24 cellular contexts compared by ENCODE assay signal in the genomic region with DNA sequence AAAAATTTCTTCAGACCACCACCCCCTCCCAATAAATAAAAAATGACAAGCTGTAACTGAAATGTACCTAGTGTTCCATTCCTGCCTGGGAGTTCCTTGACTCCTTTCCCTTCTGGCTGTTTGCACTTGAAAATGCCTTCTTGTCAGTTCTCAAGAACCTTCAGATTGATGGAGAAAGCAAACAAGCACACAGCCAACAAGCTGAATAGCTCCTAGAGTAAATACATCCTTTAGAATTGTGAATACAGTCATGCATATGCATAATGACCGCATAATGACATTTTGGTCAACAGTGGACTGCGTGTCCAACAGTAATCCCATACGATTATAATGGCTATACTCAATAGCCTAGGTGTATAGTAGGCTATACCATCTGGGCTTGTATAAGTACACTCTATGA.
A peak's percentile ranks its signal among the peaks of the same experiment; 100 is the strongest.
DNase-seq lines count a peak whose midpoint lies in the region; ATAC-seq and TF ChIP-seq lines count a peak whose summit lies in the region.
"Had no signal": no experiment of that assay in that cellular context is flagged by ENCODE, and none has a peak within 500 bp of the region (broad histone marks: within the 10 kb centered on the region; RNA-seq: fewer than 3 reads in every experiment).

No MANE protein-coding gene starts in this region.

- H3K4me3 Mint-ChIP-seq in activated CD8-positive, alpha-beta memory T cell treated with anti-CD3 and anti-CD28 coated beads, Interleukin-2, amount 10 ng/mL, durations not matched to agents 7 days and 5 days: no peak overlapping the region
- H3K4me3 Mint-ChIP-seq: B cell; CD8-positive, alpha-beta T cell; H9; HFFc6 had no signal

- no peaks in the 10 kb centered on the region for H3K9me3 Mint-ChIP-seq in activated CD8-positive, alpha-beta memory T cell treated with anti-CD3 and anti-CD28 coated beads, Interleukin-2, amount 10 ng/mL, durations not matched to agents 7 days and 5 days (ENCODE audit: low read depth)
- H3K9me3 Mint-ChIP-seq: CD8-positive, alpha-beta T cell; H9; HFFc6 had no signal

- no peaks in the 10 kb centered on the region for H3K4me1 Mint-ChIP-seq in activated CD8-positive, alpha-beta memory T cell treated with anti-CD3 and anti-CD28 coated beads, Interleukin-2, amount 10 ng/mL, durations not matched to agents 7 days and 5 days
- H3K4me1 Mint-ChIP-seq: B cell had no signal

- H3K27me3 Mint-ChIP-seq in activated CD8-positive, alpha-beta memory T cell treated with anti-CD3 and anti-CD28 coated beads, Interleukin-2, amount 10 ng/mL, durations not matched to agents 7 days and 5 days: peaks cover 25% of the 10 kb centered on the region

- peaks cover 0 to 10% of the 10 kb centered on the region in 2 donors for H3K9me3 ChIP-seq in left lung
- H3K9me3 ChIP-seq in upper lobe of right lung: no peaks in the 10 kb centered on the region
- peaks cover 0 to 9% of the 10 kb centered on the region in 2 donors for H3K9me3 ChIP-seq in right atrium auricular region
- H3K9me3 ChIP-seq: MG63, SJSA1 had no signal

- DNase-seq in NCI-H1417 (lab: John Stamatoyannopoulos, UW) (peak in 2 of 3 experiments; percentile 7 to 29), NCI-H1417 treated with DMSO at 0.1 percent for 48 hours (lab: John Stamatoyannopoulos, UW) (no peak), NCI-H2029 treated with DMSO at 0.1 percent for 48 hours (lab: John Stamatoyannopoulos, UW) (peak; percentile 24), left lung (no peak), upper lobe of right lung (no peak), right atrium auricular region (ENCODE audit: low spot score) (no peak)
- DNase-seq in activated CD8-positive, alpha-beta memory T cell treated with anti-CD3 and anti-CD28 coated beads, Interleukin-2, amount 10 ng/mL, durations not matched to agents 7 days and 5 days: no peak
- DNase-seq: Caco-2; CD8-positive, alpha-beta T cell; GM23248; H9; HFFc6; MG63; NCI-H1694 treated with DMSO at 0.1 percent for 48 hours; NCI-H2171 treated with DMSO at 0.1 percent for 48 hours; NCI-H446; NK-92 treated with Interleukin-12 subunit alpha and Interleukin-12 subunit beta, amount 100 ng/mL, for 24 hours; Right ventricle myocardium superior; RPMI8226 had no signal

- H3K27ac Mint-ChIP-seq in activated CD8-positive, alpha-beta memory T cell treated with anti-CD3 and anti-CD28 coated beads, Interleukin-2, amount 10 ng/mL, durations not matched to agents 7 days and 5 days: no peak overlapping the region
- H3K27ac Mint-ChIP-seq: B cell; CD8-positive, alpha-beta T cell; H9; HFFc6 had no signal

- TF ChIP-seq CTCF in left lung (IDR thresholded peaks at IDR 0.05): no peak
- TF ChIP-seq CTCF in upper lobe of right lung (IDR thresholded peaks at IDR 0.05): no peak
- TF ChIP-seq CTCF in right atrium auricular region (IDR thresholded peaks at IDR 0.05): no peak

- H3K36me3 ChIP-seq in left lung: no peaks in the 10 kb centered on the region
- no peaks in the 10 kb centered on the region for H3K36me3 ChIP-seq in upper lobe of right lung
- no peaks in the 10 kb centered on the region for H3K36me3 ChIP-seq in right atrium auricular region
- H3K36me3 ChIP-seq: MG63, SJSA1 had no signal

- intact Hi-C loops in left lung (cut with DNase I) (no loop called here), upper lobe of right lung (cut with DNase I) (no loop called here)

- ATAC-seq in left lung (peak; percentile 82), upper lobe of right lung (peak; percentile 41)
- ATAC-seq in activated CD8-positive, alpha-beta memory T cell treated with anti-CD3 and anti-CD28 coated beads, Interleukin-2, amount 10 ng/mL, durations not matched to agents 7 days and 5 days: no peak
- ATAC-seq: CD8-positive, alpha-beta T cell; K562 had no signal

- H3K36me3 Mint-ChIP-seq in activated CD8-positive, alpha-beta memory T cell treated with anti-CD3 and anti-CD28 coated beads, Interleukin-2, amount 10 ng/mL, durations not matched to agents 7 days and 5 days: no peaks in the 10 kb centered on the region
- H3K36me3 Mint-ChIP-seq: CD8-positive, alpha-beta T cell had no signal

- H3K27me3 ChIP-seq in left lung (peaks cover 10 to 77% of the 10 kb centered on the region in 2 donors), upper lobe of right lung (peaks cover 32% of the 10 kb centered on the region), right atrium auricular region (no peaks in the 10 kb centered on the region)
- H3K27me3 ChIP-seq: MG63, SJSA1 had no signal

- no peak overlapping the region for H3K4me3 ChIP-seq in left lung
- H3K4me3 ChIP-seq in upper lobe of right lung: no peak overlapping the region
- no peak overlapping the region for H3K4me3 ChIP-seq in right atrium auricular region
- H3K4me3 ChIP-seq: GM23248, K562, MG63, SJSA1 had no signal

- H3K4me1 ChIP-seq in left lung (peaks cover 0 to 4% of the 10 kb centered on the region in 2 donors), upper lobe of right lung (no peaks in the 10 kb centered on the region), right atrium auricular region (no peaks in the 10 kb centered on the region)

- CTCF ChIA-PET in activated CD8-positive, alpha-beta memory T cell treated with anti-CD3 and anti-CD28 coated beads, Interleukin-2, amount 10 ng/mL, durations not matched to agents 7 days and 5 days (lab: Charles Lee): no interaction called here

- no peak overlapping the region for H3K27ac ChIP-seq in left lung
- no peak overlapping the region for H3K27ac ChIP-seq in upper lobe of right lung
- H3K27ac ChIP-seq in right atrium auricular region: no peak overlapping the region
- H3K27ac ChIP-seq: 22Rv1, C4-2B, GM23248, SJSA1 had no signal

Comparison
In these comparisons a context has a peak if more than half of its experiments do, and no peak if none do; other contexts are left out.
1. DNase-seq: peak in NCI-H1417 (2 of 3) and NCI-H2029 treated with DMSO at 0.1 percent for 48 hours (single experiment); none in NCI-H1417 treated with DMSO at 0.1 percent for 48 hours (single experiment), left lung (0 of 2), upper lobe of right lung (single experiment), right atrium auricular region (single experiment) and activated CD8-positive, alpha-beta memory T cell treated with anti-CD3 and anti-CD28 coated beads, Interleukin-2, amount 10 ng/mL, durations not matched to agents 7 days and 5 days (single experiment).